Comparison of ENCODE assay signal across 1 cellular context in the genomic region with DNA sequence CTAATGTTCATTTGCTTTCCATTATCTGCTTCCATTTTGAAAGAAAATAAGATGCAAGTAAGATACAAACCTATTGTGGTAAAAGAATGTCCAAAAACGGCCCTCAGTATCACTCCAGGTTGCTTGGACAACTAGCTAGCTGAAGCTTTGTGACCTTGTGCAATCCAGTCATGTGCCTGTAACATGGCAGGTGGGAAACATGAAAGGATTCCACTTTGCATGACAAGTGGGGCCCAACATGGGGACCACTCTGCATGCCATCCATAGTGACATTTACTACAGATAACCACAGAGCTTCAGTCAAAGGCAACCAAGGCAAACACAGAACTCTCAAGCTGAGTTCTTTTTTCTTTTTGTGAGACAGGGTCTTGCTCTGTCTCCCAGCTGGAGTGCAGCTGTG.
A peak's percentile ranks its signal among the peaks of the same experiment; 100 is the strongest.
TF ChIP-seq lines count a peak whose summit lies in the region.

No MANE protein-coding gene starts in this region.

TF ChIP-seq in HepG2, 621 proteins besides CTCF, POLR2A, EP300 and RAD21 (continued from another document):
- TF ChIP-seq, protein P1, sequence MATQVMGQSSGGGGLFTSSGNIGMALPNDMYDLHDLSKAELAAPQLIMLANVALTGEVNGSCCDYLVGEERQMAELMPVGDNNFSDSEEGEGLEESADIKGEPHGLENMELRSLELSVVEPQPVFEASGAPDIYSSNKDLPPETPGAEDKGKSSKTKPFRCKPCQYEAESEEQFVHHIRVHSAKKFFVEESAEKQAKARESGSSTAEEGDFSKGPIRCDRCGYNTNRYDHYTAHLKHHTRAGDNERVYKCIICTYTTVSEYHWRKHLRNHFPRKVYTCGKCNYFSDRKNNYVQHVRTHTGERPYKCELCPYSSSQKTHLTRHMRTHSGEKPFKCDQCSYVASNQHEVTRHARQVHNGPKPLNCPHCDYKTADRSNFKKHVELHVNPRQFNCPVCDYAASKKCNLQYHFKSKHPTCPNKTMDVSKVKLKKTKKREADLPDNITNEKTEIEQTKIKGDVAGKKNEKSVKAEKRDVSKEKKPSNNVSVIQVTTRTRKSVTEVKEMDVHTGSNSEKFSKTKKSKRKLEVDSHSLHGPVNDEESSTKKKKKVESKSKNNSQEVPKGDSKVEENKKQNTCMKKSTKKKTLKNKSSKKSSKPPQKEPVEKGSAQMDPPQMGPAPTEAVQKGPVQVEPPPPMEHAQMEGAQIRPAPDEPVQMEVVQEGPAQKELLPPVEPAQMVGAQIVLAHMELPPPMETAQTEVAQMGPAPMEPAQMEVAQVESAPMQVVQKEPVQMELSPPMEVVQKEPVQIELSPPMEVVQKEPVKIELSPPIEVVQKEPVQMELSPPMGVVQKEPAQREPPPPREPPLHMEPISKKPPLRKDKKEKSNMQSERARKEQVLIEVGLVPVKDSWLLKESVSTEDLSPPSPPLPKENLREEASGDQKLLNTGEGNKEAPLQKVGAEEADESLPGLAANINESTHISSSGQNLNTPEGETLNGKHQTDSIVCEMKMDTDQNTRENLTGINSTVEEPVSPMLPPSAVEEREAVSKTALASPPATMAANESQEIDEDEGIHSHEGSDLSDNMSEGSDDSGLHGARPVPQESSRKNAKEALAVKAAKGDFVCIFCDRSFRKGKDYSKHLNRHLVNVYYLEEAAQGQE (IDR thresholded peaks at IDR 0.05; ENCODE audit: borderline replicate concordance in 1 of 2, low read depth in 1 of 2, low read length in 2 of 2): no peak
- TF ChIP-seq KLF6 (CRISPR knock-in tag; IDR thresholded peaks at IDR 0.05) (no peak), JUND (CRISPR knock-in tag; IDR thresholded peaks at IDR 0.05) (no peak), CEBPB (IDR thresholded peaks at IDR 0.05; ENCODE audit: borderline replicate concordance, low read depth, low read length) (peak; percentile 79), TOE1 (CRISPR knock-in tag; IDR thresholded peaks at IDR 0.05) (no peak), FOSL2 (CRISPR knock-in tag; IDR thresholded peaks at IDR 0.05) (no peak; the same call in 1 of the 2 replicates), NFKB2 (CRISPR knock-in tag; IDR thresholded peaks at IDR 0.05; ENCODE audit: borderline replicate concordance) (no peak), ZNF354B (CRISPR knock-in tag; IDR thresholded peaks at IDR 0.05) (no peak), ZNF773 (CRISPR knock-in tag; IDR thresholded peaks at IDR 0.05; ENCODE audit: borderline replicate concordance) (no peak), HOXA3 (CRISPR knock-in tag; IDR thresholded peaks at IDR 0.05) (no peak), ZNF496 (CRISPR knock-in tag; IDR thresholded peaks at IDR 0.05; ENCODE audit: insufficient replicate concordance) (no peak), SRSF4 (IDR thresholded peaks at IDR 0.05; ENCODE audit: low read depth, low read length, poor library complexity, severe bottlenecking) (no peak), ZNF232 (CRISPR knock-in tag; IDR thresholded peaks at IDR 0.05; ENCODE audit: borderline replicate concordance) (no peak), ZBTB33 (CRISPR knock-in tag; IDR thresholded peaks at IDR 0.05) (no peak), PAF1 (CRISPR knock-in tag; IDR thresholded peaks at IDR 0.05) (no peak), ZNF292 (CRISPR knock-in tag; IDR thresholded peaks at IDR 0.05; ENCODE audit: borderline replicate concordance, low read depth) (no peak), TBX2 (CRISPR knock-in tag; IDR thresholded peaks at IDR 0.05; ENCODE audit: borderline replicate concordance) (no peak), PITX1 (CRISPR knock-in tag; IDR thresholded peaks at IDR 0.05) (no peak)
- TF ChIP-seq, protein P2, sequence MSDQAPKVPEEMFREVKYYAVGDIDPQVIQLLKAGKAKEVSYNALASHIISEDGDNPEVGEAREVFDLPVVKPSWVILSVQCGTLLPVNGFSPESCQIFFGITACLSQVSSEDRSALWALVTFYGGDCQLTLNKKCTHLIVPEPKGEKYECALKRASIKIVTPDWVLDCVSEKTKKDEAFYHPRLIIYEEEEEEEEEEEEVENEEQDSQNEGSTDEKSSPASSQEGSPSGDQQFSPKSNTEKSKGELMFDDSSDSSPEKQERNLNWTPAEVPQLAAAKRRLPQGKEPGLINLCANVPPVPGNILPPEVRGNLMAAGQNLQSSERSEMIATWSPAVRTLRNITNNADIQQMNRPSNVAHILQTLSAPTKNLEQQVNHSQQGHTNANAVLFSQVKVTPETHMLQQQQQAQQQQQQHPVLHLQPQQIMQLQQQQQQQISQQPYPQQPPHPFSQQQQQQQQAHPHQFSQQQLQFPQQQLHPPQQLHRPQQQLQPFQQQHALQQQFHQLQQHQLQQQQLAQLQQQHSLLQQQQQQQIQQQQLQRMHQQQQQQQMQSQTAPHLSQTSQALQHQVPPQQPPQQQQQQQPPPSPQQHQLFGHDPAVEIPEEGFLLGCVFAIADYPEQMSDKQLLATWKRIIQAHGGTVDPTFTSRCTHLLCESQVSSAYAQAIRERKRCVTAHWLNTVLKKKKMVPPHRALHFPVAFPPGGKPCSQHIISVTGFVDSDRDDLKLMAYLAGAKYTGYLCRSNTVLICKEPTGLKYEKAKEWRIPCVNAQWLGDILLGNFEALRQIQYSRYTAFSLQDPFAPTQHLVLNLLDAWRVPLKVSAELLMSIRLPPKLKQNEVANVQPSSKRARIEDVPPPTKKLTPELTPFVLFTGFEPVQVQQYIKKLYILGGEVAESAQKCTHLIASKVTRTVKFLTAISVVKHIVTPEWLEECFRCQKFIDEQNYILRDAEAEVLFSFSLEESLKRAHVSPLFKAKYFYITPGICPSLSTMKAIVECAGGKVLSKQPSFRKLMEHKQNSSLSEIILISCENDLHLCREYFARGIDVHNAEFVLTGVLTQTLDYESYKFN (CRISPR knock-in tag; conservative IDR thresholded peaks at IDR 0.05): no peak
